ENCODE assay signal across 1 cellular context in the genomic region with DNA sequence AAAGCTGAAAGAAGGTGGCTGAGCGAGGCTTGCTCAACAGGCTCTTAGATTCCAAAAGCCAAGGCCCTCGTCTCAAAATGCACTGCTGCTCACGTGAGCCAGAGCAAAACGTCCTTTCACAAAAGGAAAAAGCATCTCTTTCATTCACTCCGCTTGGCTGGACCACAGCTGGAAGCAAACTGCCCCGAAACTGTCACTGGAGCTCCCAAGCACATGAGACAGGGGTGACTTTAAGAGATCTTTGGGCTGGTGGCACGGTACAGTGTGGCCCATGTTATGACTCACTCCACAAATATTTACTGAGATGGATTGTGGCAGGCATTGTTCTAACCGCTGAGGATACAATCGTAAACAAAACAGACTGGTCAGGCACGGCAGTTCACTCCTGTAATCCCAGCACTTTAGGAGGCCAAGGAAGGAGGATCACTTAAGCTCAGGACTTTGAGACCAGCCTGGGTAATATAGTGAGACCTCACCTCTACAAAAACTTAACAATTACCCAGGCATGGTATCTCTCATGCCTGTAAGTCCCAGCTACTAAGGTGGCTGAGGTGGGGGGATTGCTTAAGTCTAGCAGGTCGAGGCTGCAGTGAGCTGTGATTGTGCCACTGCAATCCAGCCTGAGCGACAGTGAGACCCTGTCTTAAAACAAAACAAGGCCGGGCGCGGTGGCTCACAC.
TF ChIP-seq lines count a peak whose summit lies in the region.

No MANE protein-coding gene starts in this region.

TF ChIP-seq in K562, 482 proteins besides CTCF, POLR2A, EP300 and RAD21 (continued from another document and continues in another):
- TF ChIP-seq, protein P1, sequence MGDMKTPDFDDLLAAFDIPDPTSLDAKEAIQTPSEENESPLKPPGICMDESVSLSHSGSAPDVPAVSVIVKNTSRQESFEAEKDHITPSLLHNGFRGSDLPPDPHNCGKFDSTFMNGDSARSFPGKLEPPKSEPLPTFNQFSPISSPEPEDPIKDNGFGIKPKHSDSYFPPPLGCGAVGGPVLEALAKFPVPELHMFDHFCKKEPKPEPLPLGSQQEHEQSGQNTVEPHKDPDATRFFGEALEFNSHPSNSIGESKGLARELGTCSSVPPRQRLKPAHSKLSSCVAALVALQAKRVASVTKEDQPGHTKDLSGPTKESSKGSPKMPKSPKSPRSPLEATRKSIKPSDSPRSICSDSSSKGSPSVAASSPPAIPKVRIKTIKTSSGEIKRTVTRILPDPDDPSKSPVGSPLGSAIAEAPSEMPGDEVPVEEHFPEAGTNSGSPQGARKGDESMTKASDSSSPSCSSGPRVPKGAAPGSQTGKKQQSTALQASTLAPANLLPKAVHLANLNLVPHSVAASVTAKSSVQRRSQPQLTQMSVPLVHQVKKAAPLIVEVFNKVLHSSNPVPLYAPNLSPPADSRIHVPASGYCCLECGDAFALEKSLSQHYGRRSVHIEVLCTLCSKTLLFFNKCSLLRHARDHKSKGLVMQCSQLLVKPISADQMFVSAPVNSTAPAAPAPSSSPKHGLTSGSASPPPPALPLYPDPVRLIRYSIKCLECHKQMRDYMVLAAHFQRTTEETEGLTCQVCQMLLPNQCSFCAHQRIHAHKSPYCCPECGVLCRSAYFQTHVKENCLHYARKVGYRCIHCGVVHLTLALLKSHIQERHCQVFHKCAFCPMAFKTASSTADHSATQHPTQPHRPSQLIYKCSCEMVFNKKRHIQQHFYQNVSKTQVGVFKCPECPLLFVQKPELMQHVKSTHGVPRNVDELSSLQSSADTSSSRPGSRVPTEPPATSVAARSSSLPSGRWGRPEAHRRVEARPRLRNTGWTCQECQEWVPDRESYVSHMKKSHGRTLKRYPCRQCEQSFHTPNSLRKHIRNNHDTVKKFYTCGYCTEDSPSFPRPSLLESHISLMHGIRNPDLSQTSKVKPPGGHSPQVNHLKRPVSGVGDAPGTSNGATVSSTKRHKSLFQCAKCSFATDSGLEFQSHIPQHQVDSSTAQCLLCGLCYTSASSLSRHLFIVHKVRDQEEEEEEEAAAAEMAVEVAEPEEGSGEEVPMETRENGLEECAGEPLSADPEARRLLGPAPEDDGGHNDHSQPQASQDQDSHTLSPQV (IDR thresholded peaks at IDR 0.05), result peak; percentile 53
- 0 out of 2 replicates have a peak, but pooled peaks have one; percentile 19 for TF ChIP-seq CREM (IDR thresholded peaks at IDR 0.05; ENCODE audit: low read depth)
- no peak for TF ChIP-seq CBFB (CRISPR knock-in tag; IDR thresholded peaks at IDR 0.05)
- no peak for TF ChIP-seq HOXB6 (CRISPR knock-in tag; IDR thresholded peaks at IDR 0.05; ENCODE audit: borderline replicate concordance)
- TF ChIP-seq SOX6 (IDR thresholded peaks at IDR 0.05), result peak; percentile 96
- TF ChIP-seq WHSC1 (IDR thresholded peaks at IDR 0.05; ENCODE audit: low read length), result no peak
- TF ChIP-seq ZNF311 (CRISPR knock-in tag; IDR thresholded peaks at IDR 0.05), result no peak
- TF ChIP-seq, protein P2, sequence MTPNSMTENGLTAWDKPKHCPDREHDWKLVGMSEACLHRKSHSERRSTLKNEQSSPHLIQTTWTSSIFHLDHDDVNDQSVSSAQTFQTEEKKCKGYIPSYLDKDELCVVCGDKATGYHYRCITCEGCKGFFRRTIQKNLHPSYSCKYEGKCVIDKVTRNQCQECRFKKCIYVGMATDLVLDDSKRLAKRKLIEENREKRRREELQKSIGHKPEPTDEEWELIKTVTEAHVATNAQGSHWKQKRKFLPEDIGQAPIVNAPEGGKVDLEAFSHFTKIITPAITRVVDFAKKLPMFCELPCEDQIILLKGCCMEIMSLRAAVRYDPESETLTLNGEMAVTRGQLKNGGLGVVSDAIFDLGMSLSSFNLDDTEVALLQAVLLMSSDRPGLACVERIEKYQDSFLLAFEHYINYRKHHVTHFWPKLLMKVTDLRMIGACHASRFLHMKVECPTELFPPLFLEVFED (CRISPR knock-in tag; conservative IDR thresholded peaks at IDR 0.05), result no peak
- no peak for TF ChIP-seq PHF20 (IDR thresholded peaks at IDR 0.05; ENCODE audit: partially characterized antibody)
- no peak for TF ChIP-seq NFXL1 (CRISPR knock-in tag; IDR thresholded peaks at IDR 0.05)
- no peak for TF ChIP-seq ZFP1 (CRISPR knock-in tag; IDR thresholded peaks at IDR 0.05)
- TF ChIP-seq SMARCC2 (IDR thresholded peaks at IDR 0.05; ENCODE audit: low read depth), result 0 out of 2 replicates have a peak, but pooled peaks have one; percentile 21
- no peak for TF ChIP-seq SRSF9 (IDR thresholded peaks at IDR 0.05; ENCODE audit: borderline replicate concordance, low read depth, low read length)
- TF ChIP-seq, protein P3, sequence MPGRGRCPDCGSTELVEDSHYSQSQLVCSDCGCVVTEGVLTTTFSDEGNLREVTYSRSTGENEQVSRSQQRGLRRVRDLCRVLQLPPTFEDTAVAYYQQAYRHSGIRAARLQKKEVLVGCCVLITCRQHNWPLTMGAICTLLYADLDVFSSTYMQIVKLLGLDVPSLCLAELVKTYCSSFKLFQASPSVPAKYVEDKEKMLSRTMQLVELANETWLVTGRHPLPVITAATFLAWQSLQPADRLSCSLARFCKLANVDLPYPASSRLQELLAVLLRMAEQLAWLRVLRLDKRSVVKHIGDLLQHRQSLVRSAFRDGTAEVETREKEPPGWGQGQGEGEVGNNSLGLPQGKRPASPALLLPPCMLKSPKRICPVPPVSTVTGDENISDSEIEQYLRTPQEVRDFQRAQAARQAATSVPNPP (IDR thresholded peaks at IDR 0.05; ENCODE audit: borderline replicate concordance, insufficient read depth, insufficient read length), result no peak
- no peak for TF ChIP-seq RBM22 (IDR thresholded peaks at IDR 0.05; ENCODE audit: low read depth, low read length, poor library complexity, severe bottlenecking)
- no peak for TF ChIP-seq KDM2B (CRISPR knock-in tag; IDR thresholded peaks at IDR 0.05)
- TF ChIP-seq NR2C2 (CRISPR knock-in tag; IDR thresholded peaks at IDR 0.05), result no peak
- TF ChIP-seq NR2C2 (tag; IDR thresholded peaks at IDR 0.05), result no peak
- peak; percentile 51 for TF ChIP-seq DPF2 (IDR thresholded peaks at IDR 0.05)
- peak; percentile 60 for TF ChIP-seq ARID1B (IDR thresholded peaks at IDR 0.05)
- no peak for TF ChIP-seq RBBP5 (IDR thresholded peaks at IDR 0.05; ENCODE audit: borderline replicate concordance, insufficient read depth, low read length, poor library complexity, severe bottlenecking)
- TF ChIP-seq FOXJ2 (tag; IDR thresholded peaks at IDR 0.05), result 0 out of 2 replicates have a peak, but pooled peaks have one; percentile 30
- TF ChIP-seq ZNF253 (CRISPR knock-in tag; conservative IDR thresholded peaks at IDR 0.05), result no peak
- TF ChIP-seq, protein P4, sequence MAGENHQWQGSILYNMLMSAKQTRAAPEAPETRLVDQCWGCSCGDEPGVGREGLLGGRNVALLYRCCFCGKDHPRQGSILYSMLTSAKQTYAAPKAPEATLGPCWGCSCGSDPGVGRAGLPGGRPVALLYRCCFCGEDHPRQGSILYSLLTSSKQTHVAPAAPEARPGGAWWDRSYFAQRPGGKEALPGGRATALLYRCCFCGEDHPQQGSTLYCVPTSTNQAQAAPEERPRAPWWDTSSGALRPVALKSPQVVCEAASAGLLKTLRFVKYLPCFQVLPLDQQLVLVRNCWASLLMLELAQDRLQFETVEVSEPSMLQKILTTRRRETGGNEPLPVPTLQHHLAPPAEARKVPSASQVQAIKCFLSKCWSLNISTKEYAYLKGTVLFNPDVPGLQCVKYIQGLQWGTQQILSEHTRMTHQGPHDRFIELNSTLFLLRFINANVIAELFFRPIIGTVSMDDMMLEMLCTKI (IDR thresholded peaks at IDR 0.05; ENCODE audit: partially characterized antibody), result no peak
- TF ChIP-seq, protein P5, sequence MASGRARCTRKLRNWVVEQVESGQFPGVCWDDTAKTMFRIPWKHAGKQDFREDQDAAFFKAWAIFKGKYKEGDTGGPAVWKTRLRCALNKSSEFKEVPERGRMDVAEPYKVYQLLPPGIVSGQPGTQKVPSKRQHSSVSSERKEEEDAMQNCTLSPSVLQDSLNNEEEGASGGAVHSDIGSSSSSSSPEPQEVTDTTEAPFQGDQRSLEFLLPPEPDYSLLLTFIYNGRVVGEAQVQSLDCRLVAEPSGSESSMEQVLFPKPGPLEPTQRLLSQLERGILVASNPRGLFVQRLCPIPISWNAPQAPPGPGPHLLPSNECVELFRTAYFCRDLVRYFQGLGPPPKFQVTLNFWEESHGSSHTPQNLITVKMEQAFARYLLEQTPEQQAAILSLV (tag; IDR thresholded peaks at IDR 0.05), result no peak
- TF ChIP-seq ELF1 (tag; IDR thresholded peaks at IDR 0.05), result no peak
- TF ChIP-seq ZBTB8A (IDR thresholded peaks at IDR 0.05; ENCODE audit: partially characterized antibody), result no peak
- TF ChIP-seq, protein P6, sequence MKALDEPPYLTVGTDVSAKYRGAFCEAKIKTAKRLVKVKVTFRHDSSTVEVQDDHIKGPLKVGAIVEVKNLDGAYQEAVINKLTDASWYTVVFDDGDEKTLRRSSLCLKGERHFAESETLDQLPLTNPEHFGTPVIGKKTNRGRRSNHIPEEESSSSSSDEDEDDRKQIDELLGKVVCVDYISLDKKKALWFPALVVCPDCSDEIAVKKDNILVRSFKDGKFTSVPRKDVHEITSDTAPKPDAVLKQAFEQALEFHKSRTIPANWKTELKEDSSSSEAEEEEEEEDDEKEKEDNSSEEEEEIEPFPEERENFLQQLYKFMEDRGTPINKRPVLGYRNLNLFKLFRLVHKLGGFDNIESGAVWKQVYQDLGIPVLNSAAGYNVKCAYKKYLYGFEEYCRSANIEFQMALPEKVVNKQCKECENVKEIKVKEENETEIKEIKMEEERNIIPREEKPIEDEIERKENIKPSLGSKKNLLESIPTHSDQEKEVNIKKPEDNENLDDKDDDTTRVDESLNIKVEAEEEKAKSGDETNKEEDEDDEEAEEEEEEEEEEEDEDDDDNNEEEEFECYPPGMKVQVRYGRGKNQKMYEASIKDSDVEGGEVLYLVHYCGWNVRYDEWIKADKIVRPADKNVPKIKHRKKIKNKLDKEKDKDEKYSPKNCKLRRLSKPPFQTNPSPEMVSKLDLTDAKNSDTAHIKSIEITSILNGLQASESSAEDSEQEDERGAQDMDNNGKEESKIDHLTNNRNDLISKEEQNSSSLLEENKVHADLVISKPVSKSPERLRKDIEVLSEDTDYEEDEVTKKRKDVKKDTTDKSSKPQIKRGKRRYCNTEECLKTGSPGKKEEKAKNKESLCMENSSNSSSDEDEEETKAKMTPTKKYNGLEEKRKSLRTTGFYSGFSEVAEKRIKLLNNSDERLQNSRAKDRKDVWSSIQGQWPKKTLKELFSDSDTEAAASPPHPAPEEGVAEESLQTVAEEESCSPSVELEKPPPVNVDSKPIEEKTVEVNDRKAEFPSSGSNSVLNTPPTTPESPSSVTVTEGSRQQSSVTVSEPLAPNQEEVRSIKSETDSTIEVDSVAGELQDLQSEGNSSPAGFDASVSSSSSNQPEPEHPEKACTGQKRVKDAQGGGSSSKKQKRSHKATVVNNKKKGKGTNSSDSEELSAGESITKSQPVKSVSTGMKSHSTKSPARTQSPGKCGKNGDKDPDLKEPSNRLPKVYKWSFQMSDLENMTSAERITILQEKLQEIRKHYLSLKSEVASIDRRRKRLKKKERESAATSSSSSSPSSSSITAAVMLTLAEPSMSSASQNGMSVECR (CRISPR knock-in tag; IDR thresholded peaks at IDR 0.05), result no peak
- TF ChIP-seq THRAP3 (IDR thresholded peaks at IDR 0.05; ENCODE audit: borderline replicate concordance), result no peak
- peak; percentile 88 for TF ChIP-seq BHLHE40 (IDR thresholded peaks at IDR 0.05; ENCODE audit: low read length)
- TF ChIP-seq SLC30A9 (CRISPR knock-in tag; IDR thresholded peaks at IDR 0.05), result no peak
- TF ChIP-seq, protein P7, sequence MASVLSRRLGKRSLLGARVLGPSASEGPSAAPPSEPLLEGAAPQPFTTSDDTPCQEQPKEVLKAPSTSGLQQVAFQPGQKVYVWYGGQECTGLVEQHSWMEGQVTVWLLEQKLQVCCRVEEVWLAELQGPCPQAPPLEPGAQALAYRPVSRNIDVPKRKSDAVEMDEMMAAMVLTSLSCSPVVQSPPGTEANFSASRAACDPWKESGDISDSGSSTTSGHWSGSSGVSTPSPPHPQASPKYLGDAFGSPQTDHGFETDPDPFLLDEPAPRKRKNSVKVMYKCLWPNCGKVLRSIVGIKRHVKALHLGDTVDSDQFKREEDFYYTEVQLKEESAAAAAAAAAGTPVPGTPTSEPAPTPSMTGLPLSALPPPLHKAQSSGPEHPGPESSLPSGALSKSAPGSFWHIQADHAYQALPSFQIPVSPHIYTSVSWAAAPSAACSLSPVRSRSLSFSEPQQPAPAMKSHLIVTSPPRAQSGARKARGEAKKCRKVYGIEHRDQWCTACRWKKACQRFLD (CRISPR knock-in tag; IDR thresholded peaks at IDR 0.05), result no peak
- TF ChIP-seq SMARCB1 (IDR thresholded peaks at IDR 0.05; ENCODE audit: insufficient read length, low read depth), result no peak
- TF ChIP-seq ZEB2 (IDR thresholded peaks at IDR 0.05), result no peak
- no peak for TF ChIP-seq DMBX1 (CRISPR knock-in tag; IDR thresholded peaks at IDR 0.05; ENCODE audit: borderline replicate concordance)
- no peak for TF ChIP-seq SREBF2 (CRISPR knock-in tag; IDR thresholded peaks at IDR 0.05)
- no peak for TF ChIP-seq CHD2 (IDR thresholded peaks at IDR 0.05; ENCODE audit: low read depth, low read length)
- peak; percentile 58 for TF ChIP-seq FOS (IDR thresholded peaks at IDR 0.05; ENCODE audit: extremely low read depth, insufficient read length)
- no peak for TF ChIP-seq ARID2 (IDR thresholded peaks at IDR 0.05)
- peak; percentile 23; the same call in 1 of the 2 replicates for TF ChIP-seq ZFX (CRISPR knock-in tag; IDR thresholded peaks at IDR 0.05)
- TF ChIP-seq KLF13 (tag; IDR thresholded peaks at IDR 0.05; ENCODE audit: borderline replicate concordance, low read depth), result no peak
- no peak for TF ChIP-seq HDGF (IDR thresholded peaks at IDR 0.05)
- TF ChIP-seq, protein P8, sequence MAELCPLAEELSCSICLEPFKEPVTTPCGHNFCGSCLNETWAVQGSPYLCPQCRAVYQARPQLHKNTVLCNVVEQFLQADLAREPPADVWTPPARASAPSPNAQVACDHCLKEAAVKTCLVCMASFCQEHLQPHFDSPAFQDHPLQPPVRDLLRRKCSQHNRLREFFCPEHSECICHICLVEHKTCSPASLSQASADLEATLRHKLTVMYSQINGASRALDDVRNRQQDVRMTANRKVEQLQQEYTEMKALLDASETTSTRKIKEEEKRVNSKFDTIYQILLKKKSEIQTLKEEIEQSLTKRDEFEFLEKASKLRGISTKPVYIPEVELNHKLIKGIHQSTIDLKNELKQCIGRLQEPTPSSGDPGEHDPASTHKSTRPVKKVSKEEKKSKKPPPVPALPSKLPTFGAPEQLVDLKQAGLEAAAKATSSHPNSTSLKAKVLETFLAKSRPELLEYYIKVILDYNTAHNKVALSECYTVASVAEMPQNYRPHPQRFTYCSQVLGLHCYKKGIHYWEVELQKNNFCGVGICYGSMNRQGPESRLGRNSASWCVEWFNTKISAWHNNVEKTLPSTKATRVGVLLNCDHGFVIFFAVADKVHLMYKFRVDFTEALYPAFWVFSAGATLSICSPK (IDR thresholded peaks at IDR 0.05; ENCODE audit: borderline replicate concordance), result no peak
- TF ChIP-seq, protein P9, sequence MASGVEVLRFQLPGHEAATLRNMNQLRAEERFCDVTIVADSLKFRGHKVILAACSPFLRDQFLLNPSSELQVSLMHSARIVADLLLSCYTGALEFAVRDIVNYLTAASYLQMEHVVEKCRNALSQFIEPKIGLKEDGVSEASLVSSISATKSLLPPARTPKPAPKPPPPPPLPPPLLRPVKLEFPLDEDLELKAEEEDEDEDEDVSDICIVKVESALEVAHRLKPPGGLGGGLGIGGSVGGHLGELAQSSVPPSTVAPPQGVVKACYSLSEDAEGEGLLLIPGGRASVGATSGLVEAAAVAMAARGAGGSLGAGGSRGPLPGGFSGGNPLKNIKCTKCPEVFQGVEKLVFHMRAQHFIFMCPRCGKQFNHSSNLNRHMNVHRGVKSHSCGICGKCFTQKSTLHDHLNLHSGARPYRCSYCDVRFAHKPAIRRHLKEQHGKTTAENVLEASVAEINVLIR (CRISPR knock-in tag; IDR thresholded peaks at IDR 0.05), result no peak
